In the genomic region with DNA sequence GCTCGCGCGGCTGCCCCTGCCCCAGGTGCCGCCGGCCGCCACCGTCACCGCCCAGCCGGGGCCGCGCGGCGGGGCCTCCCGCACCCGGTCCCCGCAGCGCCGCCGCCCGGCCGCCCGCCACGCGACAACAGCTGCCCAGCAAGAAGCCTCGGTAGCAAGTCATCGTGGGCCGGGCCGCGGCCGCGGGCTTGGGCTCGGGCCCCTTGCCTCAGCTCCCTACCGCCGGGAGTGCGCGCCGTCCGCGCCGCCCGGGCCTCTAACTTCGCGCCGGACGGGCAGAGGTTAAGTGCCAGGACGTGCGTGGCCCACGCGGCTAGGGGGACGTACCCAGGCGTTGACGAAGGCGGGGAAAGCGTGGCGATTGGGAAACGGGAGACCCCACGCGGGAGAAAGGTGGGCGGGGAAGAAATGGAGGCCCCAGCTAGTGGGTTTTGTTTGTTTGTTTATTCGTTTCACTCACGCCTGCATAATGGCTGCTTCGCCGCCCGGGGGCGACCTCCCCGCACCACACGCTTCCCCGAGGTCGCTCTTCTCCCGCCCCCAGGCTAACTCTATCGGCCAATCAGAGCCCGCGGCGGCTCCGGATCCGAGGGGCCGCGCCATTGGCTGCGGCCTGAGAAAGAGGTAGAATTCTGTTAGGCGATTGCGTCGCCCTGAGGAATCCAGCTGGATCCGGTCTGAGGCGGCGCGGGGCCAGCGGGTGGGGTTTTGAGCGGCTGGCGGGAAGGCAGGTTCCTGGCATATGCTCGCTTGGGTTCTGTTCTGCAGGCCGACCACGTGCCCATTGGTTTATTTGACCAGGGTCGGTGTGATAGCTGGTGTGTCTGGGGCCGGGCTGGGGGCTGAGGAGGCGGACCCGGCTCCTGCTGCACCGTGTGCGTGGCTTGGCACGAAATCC, we compare ENCODE assay signal across 1 cellular context.
TF ChIP-seq lines count a peak whose summit lies in the region.

A gene with protein sequence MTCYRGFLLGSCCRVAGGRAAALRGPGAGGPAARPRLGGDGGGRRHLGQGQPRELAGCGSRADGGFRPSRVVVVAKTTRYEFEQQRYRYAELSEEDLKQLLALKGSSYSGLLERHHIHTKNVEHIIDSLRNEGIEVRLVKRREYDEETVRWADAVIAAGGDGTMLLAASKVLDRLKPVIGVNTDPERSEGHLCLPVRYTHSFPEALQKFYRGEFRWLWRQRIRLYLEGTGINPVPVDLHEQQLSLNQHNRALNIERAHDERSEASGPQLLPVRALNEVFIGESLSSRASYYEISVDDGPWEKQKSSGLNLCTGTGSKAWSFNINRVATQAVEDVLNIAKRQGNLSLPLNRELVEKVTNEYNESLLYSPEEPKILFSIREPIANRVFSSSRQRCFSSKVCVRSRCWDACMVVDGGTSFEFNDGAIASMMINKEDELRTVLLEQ (minus strand): TSS at position 290 of the 898 bp plus-strand sequence. CDS start 127 bp downstream, at position 163.

TF ChIP-seq in HepG2, 621 proteins besides CTCF, POLR2A, EP300 and RAD21 (continued from another document and continues in another):
- TF ChIP-seq, protein P1, sequence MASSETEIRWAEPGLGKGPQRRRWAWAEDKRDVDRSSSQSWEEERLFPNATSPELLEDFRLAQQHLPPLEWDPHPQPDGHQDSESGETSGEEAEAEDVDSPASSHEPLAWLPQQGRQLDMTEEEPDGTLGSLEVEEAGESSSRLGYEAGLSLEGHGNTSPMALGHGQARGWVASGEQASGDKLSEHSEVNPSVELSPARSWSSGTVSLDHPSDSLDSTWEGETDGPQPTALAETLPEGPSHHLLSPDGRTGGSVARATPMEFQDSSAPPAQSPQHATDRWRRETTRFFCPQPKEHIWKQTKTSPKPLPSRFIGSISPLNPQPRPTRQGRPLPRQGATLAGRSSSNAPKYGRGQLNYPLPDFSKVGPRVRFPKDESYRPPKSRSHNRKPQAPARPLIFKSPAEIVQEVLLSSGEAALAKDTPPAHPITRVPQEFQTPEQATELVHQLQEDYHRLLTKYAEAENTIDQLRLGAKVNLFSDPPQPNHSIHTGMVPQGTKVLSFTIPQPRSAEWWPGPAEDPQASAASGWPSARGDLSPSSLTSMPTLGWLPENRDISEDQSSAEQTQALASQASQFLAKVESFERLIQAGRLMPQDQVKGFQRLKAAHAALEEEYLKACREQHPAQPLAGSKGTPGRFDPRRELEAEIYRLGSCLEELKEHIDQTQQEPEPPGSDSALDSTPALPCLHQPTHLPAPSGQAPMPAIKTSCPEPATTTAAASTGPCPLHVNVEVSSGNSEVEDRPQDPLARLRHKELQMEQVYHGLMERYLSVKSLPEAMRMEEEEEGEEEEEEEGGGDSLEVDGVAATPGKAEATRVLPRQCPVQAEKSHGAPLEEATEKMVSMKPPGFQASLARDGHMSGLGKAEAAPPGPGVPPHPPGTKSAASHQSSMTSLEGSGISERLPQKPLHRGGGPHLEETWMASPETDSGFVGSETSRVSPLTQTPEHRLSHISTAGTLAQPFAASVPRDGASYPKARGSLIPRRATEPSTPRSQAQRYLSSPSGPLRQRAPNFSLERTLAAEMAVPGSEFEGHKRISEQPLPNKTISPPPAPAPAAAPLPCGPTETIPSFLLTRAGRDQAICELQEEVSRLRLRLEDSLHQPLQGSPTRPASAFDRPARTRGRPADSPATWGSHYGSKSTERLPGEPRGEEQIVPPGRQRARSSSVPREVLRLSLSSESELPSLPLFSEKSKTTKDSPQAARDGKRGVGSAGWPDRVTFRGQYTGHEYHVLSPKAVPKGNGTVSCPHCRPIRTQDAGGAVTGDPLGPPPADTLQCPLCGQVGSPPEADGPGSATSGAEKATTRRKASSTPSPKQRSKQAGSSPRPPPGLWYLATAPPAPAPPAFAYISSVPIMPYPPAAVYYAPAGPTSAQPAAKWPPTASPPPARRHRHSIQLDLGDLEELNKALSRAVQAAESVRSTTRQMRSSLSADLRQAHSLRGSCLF (CRISPR knock-in tag; IDR thresholded peaks at IDR 0.05; ENCODE audit: borderline replicate concordance), result no peak
- peak; percentile 85 for TF ChIP-seq POLR2G (IDR thresholded peaks at IDR 0.05; ENCODE audit: low read depth, low read length)
- TF ChIP-seq, protein P2, sequence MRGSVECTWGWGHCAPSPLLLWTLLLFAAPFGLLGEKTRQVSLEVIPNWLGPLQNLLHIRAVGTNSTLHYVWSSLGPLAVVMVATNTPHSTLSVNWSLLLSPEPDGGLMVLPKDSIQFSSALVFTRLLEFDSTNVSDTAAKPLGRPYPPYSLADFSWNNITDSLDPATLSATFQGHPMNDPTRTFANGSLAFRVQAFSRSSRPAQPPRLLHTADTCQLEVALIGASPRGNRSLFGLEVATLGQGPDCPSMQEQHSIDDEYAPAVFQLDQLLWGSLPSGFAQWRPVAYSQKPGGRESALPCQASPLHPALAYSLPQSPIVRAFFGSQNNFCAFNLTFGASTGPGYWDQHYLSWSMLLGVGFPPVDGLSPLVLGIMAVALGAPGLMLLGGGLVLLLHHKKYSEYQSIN (CRISPR knock-in tag; IDR thresholded peaks at IDR 0.05; ENCODE audit: borderline replicate concordance), result no peak
- TF ChIP-seq REXO4 (CRISPR knock-in tag; IDR thresholded peaks at IDR 0.05; ENCODE audit: borderline replicate concordance), result no peak
- no peak; the same call in 1 of the 2 replicates for TF ChIP-seq ZIK1 (CRISPR knock-in tag; IDR thresholded peaks at IDR 0.05; ENCODE audit: borderline replicate concordance, low read depth)
- TF ChIP-seq ZZZ3 (CRISPR knock-in tag; IDR thresholded peaks at IDR 0.05; ENCODE audit: borderline replicate concordance), result no peak
- TF ChIP-seq ZNF180 (CRISPR knock-in tag; IDR thresholded peaks at IDR 0.05; ENCODE audit: borderline replicate concordance, low read depth), result no peak
- TF ChIP-seq ZNF17 (CRISPR knock-in tag; IDR thresholded peaks at IDR 0.05), result no peak
- TF ChIP-seq DR1 (CRISPR knock-in tag; IDR thresholded peaks at IDR 0.05), result no peak
- TF ChIP-seq PRMT3 (CRISPR knock-in tag; IDR thresholded peaks at IDR 0.05; ENCODE audit: borderline replicate concordance, low read depth), result peak; percentile 76
- TF ChIP-seq RAD51 (IDR thresholded peaks at IDR 0.05; ENCODE audit: borderline replicate concordance), result no peak
- TF ChIP-seq, protein P3, sequence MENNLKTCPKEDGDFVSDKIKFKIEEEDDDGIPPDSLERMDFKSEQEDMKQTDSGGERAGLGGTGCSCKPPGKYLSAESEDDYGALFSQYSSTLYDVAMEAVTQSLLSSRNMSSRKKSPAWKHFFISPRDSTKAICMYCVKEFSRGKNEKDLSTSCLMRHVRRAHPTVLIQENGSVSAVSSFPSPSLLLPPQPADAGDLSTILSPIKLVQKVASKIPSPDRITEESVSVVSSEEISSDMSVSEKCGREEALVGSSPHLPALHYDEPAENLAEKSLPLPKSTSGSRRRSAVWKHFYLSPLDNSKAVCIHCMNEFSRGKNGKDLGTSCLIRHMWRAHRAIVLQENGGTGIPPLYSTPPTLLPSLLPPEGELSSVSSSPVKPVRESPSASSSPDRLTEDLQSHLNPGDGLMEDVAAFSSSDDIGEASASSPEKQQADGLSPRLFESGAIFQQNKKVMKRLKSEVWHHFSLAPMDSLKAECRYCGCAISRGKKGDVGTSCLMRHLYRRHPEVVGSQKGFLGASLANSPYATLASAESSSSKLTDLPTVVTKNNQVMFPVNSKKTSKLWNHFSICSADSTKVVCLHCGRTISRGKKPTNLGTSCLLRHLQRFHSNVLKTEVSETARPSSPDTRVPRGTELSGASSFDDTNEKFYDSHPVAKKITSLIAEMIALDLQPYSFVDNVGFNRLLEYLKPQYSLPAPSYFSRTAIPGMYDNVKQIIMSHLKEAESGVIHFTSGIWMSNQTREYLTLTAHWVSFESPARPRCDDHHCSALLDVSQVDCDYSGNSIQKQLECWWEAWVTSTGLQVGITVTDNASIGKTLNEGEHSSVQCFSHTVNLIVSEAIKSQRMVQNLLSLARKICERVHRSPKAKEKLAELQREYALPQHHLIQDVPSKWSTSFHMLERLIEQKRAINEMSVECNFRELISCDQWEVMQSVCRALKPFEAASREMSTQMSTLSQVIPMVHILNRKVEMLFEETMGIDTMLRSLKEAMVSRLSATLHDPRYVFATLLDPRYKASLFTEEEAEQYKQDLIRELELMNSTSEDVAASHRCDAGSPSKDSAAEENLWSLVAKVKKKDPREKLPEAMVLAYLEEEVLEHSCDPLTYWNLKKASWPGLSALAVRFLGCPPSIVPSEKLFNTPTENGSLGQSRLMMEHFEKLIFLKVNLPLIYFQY (CRISPR knock-in tag; IDR thresholded peaks at IDR 0.05; ENCODE audit: borderline replicate concordance), result 0 out of 2 replicates have a peak, but pooled peaks have one; percentile 45
- no peak for TF ChIP-seq FIP1L1 (IDR thresholded peaks at IDR 0.05; ENCODE audit: borderline replicate concordance, insufficient read depth, low read depth, low read length)
- no peak for TF ChIP-seq GPN1 (CRISPR knock-in tag; IDR thresholded peaks at IDR 0.05; ENCODE audit: borderline replicate concordance)
- no peak; the same call in 1 of the 2 replicates for TF ChIP-seq ZNF562 (CRISPR knock-in tag; IDR thresholded peaks at IDR 0.05; ENCODE audit: borderline replicate concordance)
- peak; percentile 72 for TF ChIP-seq TGIF2 (CRISPR knock-in tag; IDR thresholded peaks at IDR 0.05)
- TF ChIP-seq, protein P4, sequence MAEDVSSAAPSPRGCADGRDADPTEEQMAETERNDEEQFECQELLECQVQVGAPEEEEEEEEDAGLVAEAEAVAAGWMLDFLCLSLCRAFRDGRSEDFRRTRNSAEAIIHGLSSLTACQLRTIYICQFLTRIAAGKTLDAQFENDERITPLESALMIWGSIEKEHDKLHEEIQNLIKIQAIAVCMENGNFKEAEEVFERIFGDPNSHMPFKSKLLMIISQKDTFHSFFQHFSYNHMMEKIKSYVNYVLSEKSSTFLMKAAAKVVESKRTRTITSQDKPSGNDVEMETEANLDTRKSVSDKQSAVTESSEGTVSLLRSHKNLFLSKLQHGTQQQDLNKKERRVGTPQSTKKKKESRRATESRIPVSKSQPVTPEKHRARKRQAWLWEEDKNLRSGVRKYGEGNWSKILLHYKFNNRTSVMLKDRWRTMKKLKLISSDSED (CRISPR knock-in tag; IDR thresholded peaks at IDR 0.05), result no peak
- peak; percentile 89 for TF ChIP-seq HDAC1 (CRISPR knock-in tag; IDR thresholded peaks at IDR 0.05)
- no peak for TF ChIP-seq ZNF121 (CRISPR knock-in tag; IDR thresholded peaks at IDR 0.05)
- TF ChIP-seq TBL1XR1 (IDR thresholded peaks at IDR 0.05; ENCODE audit: borderline replicate concordance, low read length, partially characterized antibody), result peak; percentile 19
- TF ChIP-seq, protein P5, sequence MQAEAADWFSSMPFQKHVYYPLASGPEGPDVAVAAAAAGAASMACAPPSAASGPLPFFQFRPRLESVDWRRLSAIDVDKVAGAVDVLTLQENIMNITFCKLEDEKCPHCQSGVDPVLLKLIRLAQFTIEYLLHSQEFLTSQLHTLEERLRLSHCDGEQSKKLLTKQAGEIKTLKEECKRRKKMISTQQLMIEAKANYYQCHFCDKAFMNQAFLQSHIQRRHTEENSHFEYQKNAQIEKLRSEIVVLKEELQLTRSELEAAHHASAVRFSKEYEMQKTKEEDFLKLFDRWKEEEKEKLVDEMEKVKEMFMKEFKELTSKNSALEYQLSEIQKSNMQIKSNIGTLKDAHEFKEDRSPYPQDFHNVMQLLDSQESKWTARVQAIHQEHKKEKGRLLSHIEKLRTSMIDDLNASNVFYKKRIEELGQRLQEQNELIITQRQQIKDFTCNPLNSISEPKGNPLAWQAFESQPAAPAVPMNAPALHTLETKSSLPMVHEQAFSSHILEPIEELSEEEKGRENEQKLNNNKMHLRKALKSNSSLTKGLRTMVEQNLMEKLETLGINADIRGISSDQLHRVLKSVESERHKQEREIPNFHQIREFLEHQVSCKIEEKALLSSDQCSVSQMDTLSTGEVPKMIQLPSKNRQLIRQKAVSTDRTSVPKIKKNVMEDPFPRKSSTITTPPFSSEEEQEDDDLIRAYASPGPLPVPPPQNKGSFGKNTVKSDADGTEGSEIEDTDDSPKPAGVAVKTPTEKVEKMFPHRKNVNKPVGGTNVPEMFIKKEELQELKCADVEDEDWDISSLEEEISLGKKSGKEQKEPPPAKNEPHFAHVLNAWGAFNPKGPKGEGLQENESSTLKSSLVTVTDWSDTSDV (CRISPR knock-in tag; IDR thresholded peaks at IDR 0.05), result no peak
- no peak; the same call in 1 of the 2 replicates for TF ChIP-seq ZNF253 (CRISPR knock-in tag; IDR thresholded peaks at IDR 0.05; ENCODE audit: borderline replicate concordance)
- 0 out of 2 replicates have a peak, but pooled peaks have one; percentile 14 for TF ChIP-seq GTF3A (CRISPR knock-in tag; conservative IDR thresholded peaks at IDR 0.05)
- TF ChIP-seq RXRB (CRISPR knock-in tag; IDR thresholded peaks at IDR 0.05; ENCODE audit: borderline replicate concordance), result 0 out of 2 replicates have a peak, but pooled peaks have one; percentile 32
- TF ChIP-seq, protein P6, sequence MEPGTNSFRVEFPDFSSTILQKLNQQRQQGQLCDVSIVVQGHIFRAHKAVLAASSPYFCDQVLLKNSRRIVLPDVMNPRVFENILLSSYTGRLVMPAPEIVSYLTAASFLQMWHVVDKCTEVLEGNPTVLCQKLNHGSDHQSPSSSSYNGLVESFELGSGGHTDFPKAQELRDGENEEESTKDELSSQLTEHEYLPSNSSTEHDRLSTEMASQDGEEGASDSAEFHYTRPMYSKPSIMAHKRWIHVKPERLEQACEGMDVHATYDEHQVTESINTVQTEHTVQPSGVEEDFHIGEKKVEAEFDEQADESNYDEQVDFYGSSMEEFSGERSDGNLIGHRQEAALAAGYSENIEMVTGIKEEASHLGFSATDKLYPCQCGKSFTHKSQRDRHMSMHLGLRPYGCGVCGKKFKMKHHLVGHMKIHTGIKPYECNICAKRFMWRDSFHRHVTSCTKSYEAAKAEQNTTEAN (CRISPR knock-in tag; conservative IDR thresholded peaks at IDR 0.05), result peak; percentile 66; the same call in 1 of the 2 replicates
- TF ChIP-seq, protein P7, sequence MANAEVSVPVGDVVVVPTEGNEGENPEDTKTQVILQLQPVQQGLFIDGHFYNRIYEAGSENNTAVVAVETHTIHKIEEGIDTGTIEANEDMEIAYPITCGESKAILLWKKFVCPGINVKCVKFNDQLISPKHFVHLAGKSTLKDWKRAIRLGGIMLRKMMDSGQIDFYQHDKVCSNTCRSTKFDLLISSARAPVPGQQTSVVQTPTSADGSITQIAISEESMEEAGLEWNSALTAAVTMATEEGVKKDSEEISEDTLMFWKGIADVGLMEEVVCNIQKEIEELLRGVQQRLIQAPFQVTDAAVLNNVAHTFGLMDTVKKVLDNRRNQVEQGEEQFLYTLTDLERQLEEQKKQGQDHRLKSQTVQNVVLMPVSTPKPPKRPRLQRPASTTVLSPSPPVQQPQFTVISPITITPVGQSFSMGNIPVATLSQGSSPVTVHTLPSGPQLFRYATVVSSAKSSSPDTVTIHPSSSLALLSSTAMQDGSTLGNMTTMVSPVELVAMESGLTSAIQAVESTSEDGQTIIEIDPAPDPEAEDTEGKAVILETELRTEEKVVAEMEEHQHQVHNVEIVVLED (CRISPR knock-in tag; IDR thresholded peaks at IDR 0.05; ENCODE audit: borderline replicate concordance), result peak; percentile 88; the same call in 1 of the 2 replicates
- TF ChIP-seq, protein P8, sequence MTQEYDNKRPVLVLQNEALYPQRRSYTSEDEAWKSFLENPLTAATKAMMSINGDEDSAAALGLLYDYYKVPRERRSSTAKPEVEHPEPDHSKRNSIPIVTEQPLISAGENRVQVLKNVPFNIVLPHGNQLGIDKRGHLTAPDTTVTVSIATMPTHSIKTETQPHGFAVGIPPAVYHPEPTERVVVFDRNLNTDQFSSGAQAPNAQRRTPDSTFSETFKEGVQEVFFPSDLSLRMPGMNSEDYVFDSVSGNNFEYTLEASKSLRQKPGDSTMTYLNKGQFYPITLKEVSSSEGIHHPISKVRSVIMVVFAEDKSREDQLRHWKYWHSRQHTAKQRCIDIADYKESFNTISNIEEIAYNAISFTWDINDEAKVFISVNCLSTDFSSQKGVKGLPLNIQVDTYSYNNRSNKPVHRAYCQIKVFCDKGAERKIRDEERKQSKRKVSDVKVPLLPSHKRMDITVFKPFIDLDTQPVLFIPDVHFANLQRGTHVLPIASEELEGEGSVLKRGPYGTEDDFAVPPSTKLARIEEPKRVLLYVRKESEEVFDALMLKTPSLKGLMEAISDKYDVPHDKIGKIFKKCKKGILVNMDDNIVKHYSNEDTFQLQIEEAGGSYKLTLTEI (CRISPR knock-in tag; conservative IDR thresholded peaks at IDR 0.05), result no peak
- TF ChIP-seq SALL2 (CRISPR knock-in tag; IDR thresholded peaks at IDR 0.05), result peak; percentile 85; the same call in 1 of the 2 replicates
- no peak for TF ChIP-seq ZFYVE20 (CRISPR knock-in tag; IDR thresholded peaks at IDR 0.05; ENCODE audit: borderline replicate concordance, low read depth)
